15 cellular contexts compared by ENCODE assay signal in genomic region chr1:61116421-61116820, GRCh38. TPM values are rescaled to one million over a fixed set of nuclear protein-coding genes. Genes with fewer than 3 reads are reported as not detected.
DNase-seq lines count a peak whose midpoint lies in the region; ATAC-seq and TF ChIP-seq lines count a peak whose summit lies in the region.
"Had no signal": no experiment of that assay in that cellular context is flagged by ENCODE, and none has a peak within 500 bp of the region (broad histone marks: within the 10 kb centered on the region; RNA-seq: fewer than 3 reads in every experiment).

No MANE protein-coding gene starts in this region.

- H4K91ac ChIP-seq in mesenchymal stem cell (ENCODE audit: low read length), result no peak overlapping the region

- H3K14ac ChIP-seq in mesenchymal stem cell (ENCODE audit: low read length in 2 of 2), result no peak overlapping the region

- peak overlapping the region; percentile 37 for H3K9ac ChIP-seq in mesenchymal stem cell (ENCODE audit: low read length)

- no peak overlapping the region for H2AK5ac ChIP-seq in mesenchymal stem cell (ENCODE audit: low read length, severe bottlenecking)

- H3K4me1 ChIP-seq in heart left ventricle (peaks cover 15 to 80% (median 57%) of the 10 kb centered on the region in 12 donors), mesenchymal stem cell (ENCODE audit: control insufficient read depth, insufficient read depth, low read depth, low read length) (no peaks in the 10 kb centered on the region)

- WGBS in heart left ventricle, 4 donors, result 14 to 19% (median 18%) methylated on average over 6 of the region's 6 CpGs
- WGBS in mesenchymal stem cell, result 78% methylated on average over 6 of the region's 6 CpGs

- intact Hi-C loops in heart left ventricle (cut with DNase I), result loop anchor here in 2 of 10 donors (5.0 kb wide), 1 partner anchor 34 kb away; the partner anchor contains the start of gene NFIA (in 2 of the 2)
- intact Hi-C loops in Right ventricle myocardium inferior (cut with DNase I), result no loop called here

- H3K4ac ChIP-seq in mesenchymal stem cell (ENCODE audit: low read depth in 1 of 2, low read length in 2 of 2), result no peak overlapping the region

- no peak overlapping the region for H3K4me2 ChIP-seq in mesenchymal stem cell (ENCODE audit: low read length, poor library complexity, severe bottlenecking)

- H2AFZ ChIP-seq in mesenchymal stem cell (ENCODE audit: low read depth, low read length), result no peak overlapping the region

- no peak for TF ChIP-seq CTCF in heart left ventricle (IDR thresholded peaks at IDR 0.05)

- H2BK5ac ChIP-seq in mesenchymal stem cell (ENCODE audit: low read depth, low read length, poor library complexity, severe bottlenecking), result no peak overlapping the region

- H3K27ac ChIP-seq in heart left ventricle, result peak overlapping the region in 11 of 12 donors; percentile 27 to 72 (median 56)
- peak overlapping the region; percentile 37 for H3K27ac ChIP-seq in epithelial cell of prostate
- H3K27ac ChIP-seq in mesenchymal stem cell (ENCODE audit: low read length, poor library complexity, severe bottlenecking), result no peak overlapping the region

- no peak overlapping the region for H2BK15ac ChIP-seq in mesenchymal stem cell (ENCODE audit: low read depth, poor library complexity, severe bottlenecking)

- H3K79me1 ChIP-seq in mesenchymal stem cell (replicated peaks; ENCODE audit: low read length, poor library complexity, severe bottlenecking), result peaks cover 4% of the 10 kb centered on the region

- peak in 1 of 2 donors; percentile 27 for TF ChIP-seq POLR2A in heart left ventricle (IDR thresholded peaks at IDR 0.05)

- H3K18ac ChIP-seq in mesenchymal stem cell (ENCODE audit: low read depth in 1 of 2, low read length in 2 of 2), result no peak overlapping the region

- H4K8ac ChIP-seq in mesenchymal stem cell (ENCODE audit: low read length), result no peak overlapping the region

- H3K23ac ChIP-seq in mesenchymal stem cell (ENCODE audit: low read length in 2 of 2), result no peak overlapping the region

- H3K9me3 ChIP-seq in heart left ventricle, result no peaks in the 10 kb centered on the region
- H3K9me3 ChIP-seq in mesenchymal stem cell (ENCODE audit: control insufficient read depth, low read length), result no peaks in the 10 kb centered on the region
- H3K9me3 ChIP-seq: mucosa of descending colon had no signal

- no peak for DNase-seq in heart left ventricle
- no peak for DNase-seq in Right ventricle myocardium inferior (ENCODE audit: missing footprints)
- no peak for DNase-seq in epithelial cell of prostate (ENCODE audit: low read depth, low spot score)
- DNase-seq in mesenchymal stem cell, result peak; percentile 25
- DNase-seq in effector CD4-positive, alpha-beta T cell, result no peak
- DNase-seq in stimulated activated CD4-positive, alpha-beta T cell treated with anti-CD3 and anti-CD28 coated beads, Interleukin-2, amount 100 ng/mL, for 48 hours, result no peak
- no peak for DNase-seq in NCI-H226
- no peak for DNase-seq in stimulated activated naive CD4-positive, alpha-beta T cell (lab: John Stamatoyannopoulos, UW)
- DNase-seq: activated gamma-delta T cell; effector memory CD8-positive, alpha-beta T cell; mucosa of descending colon; NCI-H1092; stimulated activated CD4-positive, alpha-beta T cell treated with anti-CD3 and anti-CD28 coated beads, Interleukin-12 subunit alpha, Interleukin-12 subunit beta, amount 100 ng/mL, for 4 hours had no signal

- no peak overlapping the region for H2BK12ac ChIP-seq in mesenchymal stem cell (ENCODE audit: low read length in 2 of 2)

- H3K27me3 ChIP-seq in heart left ventricle (no peaks in the 10 kb centered on the region), mesenchymal stem cell (ENCODE audit: control insufficient read depth in 1 of 2, insufficient read depth in 1 of 2, low read length in 2 of 2) (no peaks in the 10 kb centered on the region)

- H3K36me3 ChIP-seq in heart left ventricle (no peaks in the 10 kb centered on the region), mesenchymal stem cell (ENCODE audit: control insufficient read depth in 1 of 2, insufficient read depth in 2 of 2, low read depth in 1 of 2, low read length in 2 of 2) (no peaks in the 10 kb centered on the region)

- H2BK120ac ChIP-seq in mesenchymal stem cell (ENCODE audit: low read depth, low read length), result no peak overlapping the region

- H3K4me3 ChIP-seq in heart left ventricle (peak overlapping the region in 3 of 12 donors; percentile 0 to 6 (median 2)), mesenchymal stem cell (ENCODE audit: insufficient read depth in 1 of 2, low read depth in 1 of 2, low read length in 2 of 2) (peak overlapping the region in 1 of 2 experiments; percentile 35)
- H3K4me3 ChIP-seq: mucosa of descending colon had no signal

- ATAC-seq in heart left ventricle (peak in 2 of 4 donors; percentile 39 to 59), Right ventricle myocardium inferior (no peak)
- ATAC-seq: effector memory CD8-positive, alpha-beta T cell; HCT116; mucosa of descending colon; SK-N-SH treated with all-trans-retinoic acid at 6 μM for 48 hours had no signal

RNA-seq across cellular contexts. Expression of gene NFIA, which starts 34.1 kb away (rescaled TPM):
- total RNA-seq in heart left ventricle (100 to 1,000 TPM in 2 of 9 donors, 10 to 100 TPM in 7; 76.6 to 121 (median 98.5) TPM), Right ventricle myocardium inferior (97.6 TPM)
- 10 to 100 TPM; 12.7 to 24.3 TPM for polyA plus RNA-seq in heart left ventricle
- polyA plus RNA-seq in mesenchymal stem cell (2013, experiment 1 of 2), result 5.0 TPM
- polyA plus RNA-seq in mesenchymal stem cell (2013, experiment 2 of 2), result 4.9 TPM
